13 cellular contexts compared by ENCODE assay signal in the genomic region with DNA sequence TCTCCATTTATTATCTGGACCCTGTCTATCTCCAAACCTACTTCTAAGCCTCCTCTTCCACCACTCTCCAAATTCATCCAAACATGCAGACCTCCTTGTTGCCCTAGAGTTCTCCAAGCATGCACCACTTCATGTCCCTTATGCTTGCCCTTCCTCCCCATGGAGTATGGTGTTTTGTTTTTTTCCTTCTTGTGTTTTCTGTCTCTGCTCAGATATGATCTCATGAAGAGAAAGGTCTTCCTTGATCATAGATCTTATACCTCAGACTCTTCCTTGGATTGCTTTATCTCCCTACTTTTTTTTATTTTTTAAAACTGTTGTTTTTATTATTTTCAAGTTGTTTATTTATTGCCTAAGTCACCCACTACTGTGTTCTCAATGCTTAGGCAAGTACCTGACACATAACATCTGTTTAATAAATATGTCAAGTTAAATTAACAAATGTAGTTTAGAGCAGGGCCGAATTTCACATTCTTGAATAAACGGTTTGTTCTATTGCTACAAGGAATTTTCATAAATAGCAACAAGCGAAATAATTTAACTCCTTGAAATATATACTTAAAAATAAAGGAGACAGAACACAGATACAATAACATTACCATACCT.
DNase-seq lines count a peak whose midpoint lies in the region; ATAC-seq and TF ChIP-seq lines count a peak whose summit lies in the region.
"Had no signal": no experiment of that assay in that cellular context is flagged by ENCODE, and none has a peak within 500 bp of the region (broad histone marks: within the 10 kb centered on the region; RNA-seq: fewer than 3 reads in every experiment).

No MANE protein-coding gene starts in this region.

- no peak overlapping the region for H3K9ac ChIP-seq in BLaER1 treated with 17β-estradiol and CSF1 and Interleukin-3, amounts not matched to agents 10 nM and 100 nM

- H3K4me3 ChIP-seq in BLaER1 treated with 17β-estradiol and CSF1 and Interleukin-3, amounts not matched to agents 10 nM and 100 nM: no peak overlapping the region
- H3K4me3 ChIP-seq: mucosa of descending colon had no signal

- peak overlapping the region in 4 of 11 experiments; percentile 5 to 32 (median 18); a peak in 5 of 22 replicates for H3K27ac ChIP-seq in BLaER1 treated with 17β-estradiol and CSF1 and Interleukin-3, amounts not matched to agents 10 nM and 100 nM

- H3K4me1 Mint-ChIP-seq in chondrocyte (ENCODE audit: low read depth) (peaks cover 74% of the 10 kb centered on the region), nephron progenitor cell (peaks cover 44% of the 10 kb centered on the region)
- H3K4me1 Mint-ChIP-seq: activated naive CD8-positive, alpha-beta T cell treated with anti-CD3 and anti-CD28 coated beads for 36 hours had no signal

- H3K4me3 Mint-ChIP-seq in chondrocyte (ENCODE audit: unreplicated experiment) (no peak overlapping the region), nephron progenitor cell (no peak overlapping the region)
- H3K4me3 Mint-ChIP-seq: activated naive CD8-positive, alpha-beta T cell treated with anti-CD3 and anti-CD28 coated beads for 36 hours; CD14-positive monocyte; IgD-negative memory B cell had no signal

- H3K9me3 Mint-ChIP-seq in chondrocyte (ENCODE audit: low read depth) (no peaks in the 10 kb centered on the region), nephron progenitor cell (no peaks in the 10 kb centered on the region)
- H3K9me3 Mint-ChIP-seq: activated naive CD8-positive, alpha-beta T cell treated with anti-CD3 and anti-CD28 coated beads for 36 hours; CD14-positive monocyte had no signal

- DNase-seq in chondrocyte (ENCODE audit: low spot score) (no peak), nephron progenitor cell (no peak), COLO668 (lab: John Stamatoyannopoulos, UW; ENCODE audit: unreplicated experiment) (no peak)
- no peak for DNase-seq in activated CD4-positive, CD25-positive, alpha-beta regulatory T cell (lab: John Stamatoyannopoulos, UW)
- no peak for DNase-seq in activated CD4-positive, alpha-beta T cell treated with anti-CD3 and anti-CD28 coated beads, Interleukin-2, amount 50 U/mL, for 1 hour
- DNase-seq: activated CD8-positive, alpha-beta memory T cell treated with anti-CD3 and anti-CD28 coated beads for 24 hours; activated naive CD8-positive, alpha-beta T cell treated with anti-CD3 and anti-CD28 coated beads for 36 hours had no signal

- ATAC-seq in HG02981 (IDR thresholded peaks at IDR 0.05; ENCODE audit: unreplicated experiment): peak; percentile 14
- no peak for ATAC-seq in HG03378 (IDR thresholded peaks at IDR 0.05; ENCODE audit: unreplicated experiment)

- H3K36me3 ChIP-seq in BLaER1 treated with 17β-estradiol and CSF1 and Interleukin-3, amounts not matched to agents 10 nM and 100 nM: no peaks in the 10 kb centered on the region

- H3K9me3 ChIP-seq in BLaER1 treated with 17β-estradiol and CSF1 and Interleukin-3, amounts not matched to agents 10 nM and 100 nM (replicated peaks in 1 of 11): no peaks in the 10 kb centered on the region
- H3K9me3 ChIP-seq: mucosa of descending colon had no signal

- H4K20me1 ChIP-seq in BLaER1 treated with 17β-estradiol and CSF1 and Interleukin-3, amounts not matched to agents 10 nM and 100 nM: no peaks in the 10 kb centered on the region

- H3K4me1 ChIP-seq in BLaER1 treated with 17β-estradiol and CSF1 and Interleukin-3, amounts not matched to agents 10 nM and 100 nM: peaks cover 13 to 27% (median 19%) of the 10 kb centered on the region in 10 experiments

- no peaks in the 10 kb centered on the region for H3K36me3 Mint-ChIP-seq in chondrocyte (ENCODE audit: low read depth)
- H3K36me3 Mint-ChIP-seq in nephron progenitor cell (ENCODE audit: low read depth): no peaks in the 10 kb centered on the region
- H3K36me3 Mint-ChIP-seq: activated naive CD8-positive, alpha-beta T cell treated with anti-CD3 and anti-CD28 coated beads for 36 hours; CD14-positive monocyte; IgD-negative memory B cell had no signal

- H3K27ac Mint-ChIP-seq in chondrocyte (ENCODE audit: unreplicated experiment): peak overlapping the region; percentile 90
- peak overlapping the region; percentile 86 for H3K27ac Mint-ChIP-seq in nephron progenitor cell
- H3K27ac Mint-ChIP-seq: activated naive CD8-positive, alpha-beta T cell treated with anti-CD3 and anti-CD28 coated beads for 36 hours had no signal

- H3K4me2 ChIP-seq in BLaER1 treated with 17β-estradiol and CSF1 and Interleukin-3, amounts not matched to agents 10 nM and 100 nM: peak overlapping the region; percentile 33 to 73 (median 55); a peak in 21 of 22 replicates

- H3K27me3 ChIP-seq in BLaER1 treated with 17β-estradiol and CSF1 and Interleukin-3, amounts not matched to agents 10 nM and 100 nM: no peaks in the 10 kb centered on the region

- TF ChIP-seq CTCF in chondrocyte (IDR thresholded peaks at IDR 0.05) (no peak), nephron progenitor cell (IDR thresholded peaks at IDR 0.05) (no peak)

- H3K27me3 Mint-ChIP-seq in chondrocyte (ENCODE audit: low read depth): no peaks in the 10 kb centered on the region
- H3K27me3 Mint-ChIP-seq in nephron progenitor cell (ENCODE audit: low read depth, poor library complexity): peaks cover 3% of the 10 kb centered on the region
- H3K27me3 Mint-ChIP-seq: activated naive CD8-positive, alpha-beta T cell treated with anti-CD3 and anti-CD28 coated beads for 36 hours; IgD-negative memory B cell had no signal
